ENCODE assay signal across 1 cellular context in genomic region chr17:28169621-28170349, GRCh38.
TF ChIP-seq lines count a peak whose summit lies in the region.

No MANE protein-coding gene starts in this region.

TF ChIP-seq in GM23338, 12 proteins besides CTCF, POLR2A, EP300 and RAD21 (continued from another document):
- TF ChIP-seq REST (IDR thresholded peaks at IDR 0.05; ENCODE audit: unreplicated experiment) (no peak), ZNF331 (CRISPR knock-in tag; IDR thresholded peaks at IDR 0.05; ENCODE audit: low read depth) (no peak)
